Comparison of ENCODE assay signal across 23 cellular contexts in the genomic region with DNA sequence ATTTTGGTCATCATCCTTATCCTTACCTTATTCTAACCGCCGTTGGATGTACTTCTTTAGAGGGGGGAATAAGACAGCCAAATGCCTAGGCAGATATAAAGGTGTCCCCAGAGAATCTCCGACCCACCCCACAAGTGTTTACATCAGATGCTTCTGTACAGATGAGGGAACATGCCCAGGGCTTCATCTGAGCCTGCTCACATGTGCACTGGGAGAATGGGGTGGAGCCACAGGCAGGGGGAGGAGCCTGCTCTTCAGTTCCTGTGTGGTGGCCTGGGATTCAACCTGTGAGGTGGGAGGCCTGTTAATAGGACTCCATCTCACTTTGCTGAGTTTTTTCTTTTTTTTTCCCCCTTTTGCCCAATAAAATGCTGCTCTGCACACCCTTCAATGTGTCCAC.
"Had no signal": no experiment of that assay in that cellular context is flagged by ENCODE, and none has a peak within 500 bp of the region (broad histone marks: within the 10 kb centered on the region; RNA-seq: fewer than 3 reads in every experiment).

No MANE protein-coding gene starts in this region.

- H3K36me3 ChIP-seq: SJSA1 had no signal

- DNase-seq: IMR-90, MV-4-11, NCI-H1092, NCI-H1105 treated with DMSO at 0.1 percent for 48 hours, NCI-H1417 treated with DMSO at 0.1 percent for 48 hours, NCI-H146, NCI-H1694 treated with DMSO at 0.1 percent for 48 hours, NCI-H1930, NCI-H2081, NCI-H2107, NCI-H2227 treated with DMSO at 0.1 percent for 48 hours, NCI-H524, NCI-H526 treated with DMSO at 0.1 percent for 48 hours, NCI-H748 treated with DMSO at 0.1 percent for 48 hours, Right ventricle myocardium superior, RPMI8226, SIG-M5, SK-N-SH, SW 1271 had no signal

- FAIRE-seq: HepG2, RCC 7860 had no signal

- H3K4me2 ChIP-seq: KMS-11, SK-N-SH had no signal

- H3K9me3 ChIP-seq: SJSA1, SK-N-SH had no signal

- ATAC-seq: HepG2 had no signal

- H3K4me3 ChIP-seq: SJSA1 had no signal

- H3K27me3 ChIP-seq: SJSA1 had no signal

- H3K27ac ChIP-seq: KMS-11, SJSA1 had no signal

- H3K9ac ChIP-seq: KMS-11, SK-N-SH had no signal
